ENCODE assay signal across 28 cellular contexts in the genomic region with DNA sequence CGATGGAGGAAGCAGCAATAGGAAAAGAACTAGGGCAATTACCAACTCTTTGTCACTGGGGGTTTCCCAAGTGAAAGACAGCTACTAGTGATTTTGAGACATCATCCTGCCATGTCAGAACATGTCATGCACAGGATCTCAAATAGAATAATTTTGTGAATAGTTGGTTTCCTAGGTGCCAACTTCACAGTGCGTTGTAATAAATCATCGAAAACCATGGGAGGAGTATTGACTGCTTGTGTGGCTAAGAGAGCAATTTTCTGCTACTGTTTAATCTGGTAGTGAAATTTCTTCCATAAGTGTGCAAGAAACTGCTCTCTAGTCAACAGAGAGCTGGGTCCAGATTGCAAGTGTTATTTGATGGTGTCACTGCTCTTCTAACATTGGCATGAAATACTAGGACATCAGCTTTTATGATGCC.
DNase-seq lines count a peak whose midpoint lies in the region; ATAC-seq, FAIRE-seq and TF ChIP-seq lines count a peak whose summit lies in the region.
"Had no signal": no experiment of that assay in that cellular context is flagged by ENCODE, and none has a peak within 500 bp of the region (broad histone marks: within the 10 kb centered on the region; RNA-seq: fewer than 3 reads in every experiment).

No MANE protein-coding gene starts in this region.

- peaks cover under 1% of the 10 kb centered on the region for H3K27me3 Mint-ChIP-seq in activated naive CD4-positive, alpha-beta T cell treated with anti-CD3 and anti-CD28 coated beads for 36 hours (ENCODE audit: low read depth)

- H3K36me3 ChIP-seq in HUES6 (ENCODE audit: control insufficient read depth, insufficient read depth, low read length), result no peaks in the 10 kb centered on the region
- H3K36me3 ChIP-seq in GM12878 (ENCODE audit: control insufficient read depth in 2 of 2, insufficient read depth in 2 of 2, low read length in 1 of 2), result no peaks in the 10 kb centered on the region
- no peaks in the 10 kb centered on the region for H3K36me3 ChIP-seq in neural cell (ENCODE audit: insufficient read depth, low read length)
- no peaks in the 10 kb centered on the region for H3K36me3 ChIP-seq in suprapubic skin
- H3K36me3 ChIP-seq: brain microvascular endothelial cell, HAP-1, Peyer's patch had no signal

- SMC1A ChIA-PET in GM12878 (lab: Charles Lee; ENCODE audit: uncharacterized antibody, unreplicated experiment), result no interaction called here

- no TSS peak for BruUV-seq in GM12878 (replicated peaks; lab: Mats Ljungman, UMichigan)

- H3K9me3 Mint-ChIP-seq in activated naive CD4-positive, alpha-beta T cell treated with anti-CD3 and anti-CD28 coated beads for 36 hours, result no peaks in the 10 kb centered on the region
- H3K9me3 Mint-ChIP-seq: activated T-helper 2 cell treated with anti-CD3 and anti-CD28 coated beads, Interferon-gamma antibody, Interleukin-2, Interleukin-4, amounts not matched to agents 10 μg/mL and 5 μg/mL and 100 μg/mL, durations not matched to agents 14 hours and 24 hours and 36 hours; memory B cell had no signal

- 0 out of 2 replicates have a peak overlapping the region, but pooled peaks have one; percentile 38 for H3K27ac ChIP-seq in HUES6 (ENCODE audit: low read depth, low read length)
- H3K27ac ChIP-seq in GM12878 (ENCODE audit: control insufficient read depth, insufficient read depth), result no peak overlapping the region
- H3K27ac ChIP-seq in neural cell (ENCODE audit: low read length), result no peak overlapping the region
- no peak overlapping the region for H3K27ac ChIP-seq in suprapubic skin
- H3K27ac ChIP-seq: C4-2B, Peyer's patch, VCaP had no signal

- TF ChIP-seq EP300 in GM12878 (IDR thresholded peaks at IDR 0.05; ENCODE audit: borderline replicate concordance in 1 of 2, control insufficient read depth in 1 of 2, low read depth in 2 of 2, low read length in 2 of 2), result no peak
- peak; percentile 78 for TF ChIP-seq EP300 in neural cell (conservative IDR thresholded peaks at IDR 0.05; ENCODE audit: poor library complexity, severe bottlenecking)
- TF ChIP-seq EP300 in suprapubic skin (IDR thresholded peaks at IDR 0.05), result no peak

- peaks cover 21% of the 10 kb centered on the region for H3K4me1 Mint-ChIP-seq in activated naive CD4-positive, alpha-beta T cell treated with anti-CD3 and anti-CD28 coated beads for 36 hours (ENCODE audit: low read depth)
- H3K4me1 Mint-ChIP-seq: memory B cell, naive B cell had no signal

- POLR2A ChIA-PET in GM12878 (lab: Charles Lee), result no interaction called here

- TF ChIP-seq RAD21 in GM12878 (IDR thresholded peaks at IDR 0.05; ENCODE audit: insufficient read depth, low read depth, low read length), result no peak
- TF ChIP-seq RAD21 in neural cell (conservative IDR thresholded peaks at IDR 0.05), result no peak

- peak; percentile 28 for DNase-seq in activated naive CD4-positive, alpha-beta T cell treated with anti-CD3 and anti-CD28 coated beads for 36 hours
- DNase-seq in activated naive CD4-positive, alpha-beta T cell treated with Interleukin-2 at 50 U/mL for 16 hours, result no peak
- DNase-seq in GM12878 (ENCODE audit: low read depth, low spot score), result no peak
- DNase-seq in omental fat pad (ENCODE audit: low spot score), result no peak
- DNase-seq in suprapubic skin (ENCODE audit: low spot score in 2 of 2), result no peak
- DNase-seq: activated CD4-positive, alpha-beta T cell treated with anti-CD3 and anti-CD28 coated beads, Interleukin-2, amount 50 U/mL, for 1 hour; brain microvascular endothelial cell; effector CD4-positive, alpha-beta T cell; foreskin melanocyte; left colon; naive B cell; NCI-H1092; NCI-H1930; NCI-H226; Peyer's patch; retina; stimulated activated CD4-positive, alpha-beta T cell treated with anti-CD3 and anti-CD28 coated beads, Interleukin-2, amount 100 ng/mL, for 48 hours; stimulated activated naive CD4-positive, alpha-beta T cell had no signal

- ATAC-seq in GM12878 (peak; percentile 68), omental fat pad (ENCODE audit: low FRiP score) (no peak), GM19328 (IDR thresholded peaks at IDR 0.05; ENCODE audit: unreplicated experiment) (no peak)
- ATAC-seq: HepG2, left colon had no signal

- CTCF ChIA-PET in activated naive CD4-positive, alpha-beta T cell treated with anti-CD3 and anti-CD28 coated beads for 36 hours (lab: Charles Lee), result no interaction called here
- CTCF ChIA-PET in GM12878 (lab: Yijun Ruan, JAX), result no interaction called here

- WGBS in GM12878 (ENCODE audit: insufficient coverage, insufficient replicate concordance, low lambda C conversion rate, missing lambda C conversion rate), result 67% methylated on average over 3 of the region's 3 CpGs
- WGBS in suprapubic skin, result 49% methylated on average over 3 of the region's 3 CpGs

- H3K9me2 ChIP-seq in neural cell (ENCODE audit: insufficient read depth, low read length), result no peaks in the 10 kb centered on the region

- no peaks in the 10 kb centered on the region for H3F3A ChIP-seq in neural cell (ENCODE audit: insufficient read depth, low read length, poor library complexity, severe bottlenecking)

- H3K4me3 Mint-ChIP-seq in activated naive CD4-positive, alpha-beta T cell treated with anti-CD3 and anti-CD28 coated beads for 36 hours, result no peak overlapping the region
- H3K4me3 Mint-ChIP-seq: memory B cell, naive B cell had no signal

- H3K4me2 ChIP-seq in GM12878 (ENCODE audit: control insufficient read depth, insufficient read depth) (no peak overlapping the region), neural cell (ENCODE audit: low read length) (no peak overlapping the region)

- H3K4me3 ChIP-seq in HUES6 (ENCODE audit: low read depth, low read length) (no peak overlapping the region), GM12878 (no peak overlapping the region), neural cell (ENCODE audit: low read length) (no peak overlapping the region), suprapubic skin (no peak overlapping the region)
- H3K4me3 ChIP-seq: HAP-1, Peyer's patch had no signal

- in situ Hi-C loops in GM12878 (cut with MboI), result no loop called here

- no peaks in the 10 kb centered on the region; the same call in 1 of the 2 replicates for H3K9me3 ChIP-seq in HUES6 (ENCODE audit: control insufficient read depth, insufficient read depth, low read depth, low read length)
- H3K9me3 ChIP-seq in GM12878 (replicated peaks; ENCODE audit: control insufficient read depth, insufficient read depth, low read length), result no peaks in the 10 kb centered on the region
- H3K9me3 ChIP-seq in neural cell (ENCODE audit: low read length), result no peaks in the 10 kb centered on the region
- no peaks in the 10 kb centered on the region for H3K9me3 ChIP-seq in suprapubic skin
- H3K9me3 ChIP-seq: HAP-1, Peyer's patch had no signal

- H2AFZ ChIP-seq in GM12878 (ENCODE audit: control insufficient read depth, low read depth, low read length), result no peak overlapping the region
- H2AFZ ChIP-seq in neural cell (ENCODE audit: low read depth, low read length), result no peak overlapping the region

- intact Hi-C loops in activated naive CD4-positive, alpha-beta T cell treated with anti-CD3 and anti-CD28 coated beads for 36 hours (cut with micrococcal nuclease), result loop anchor here (1.0 to 10.0 kb wide), 7 partner anchors 167 to 1104 kb away; a partner anchor contains a TSS
- intact Hi-C loops in GM12878 (cut with micrococcal nuclease; ENCODE audit: unreplicated experiment), result no loop called here

- peak overlapping the region; percentile 2 for H3K27ac Mint-ChIP-seq in activated naive CD4-positive, alpha-beta T cell treated with anti-CD3 and anti-CD28 coated beads for 36 hours
- H3K27ac Mint-ChIP-seq: activated T-helper 2 cell treated with anti-CD3 and anti-CD28 coated beads, Interferon-gamma antibody, Interleukin-2, Interleukin-4, amounts not matched to agents 10 μg/mL and 5 μg/mL and 100 μg/mL, durations not matched to agents 14 hours and 24 hours and 36 hours; memory B cell; naive B cell had no signal

- H3K9ac ChIP-seq in HUES6 (ENCODE audit: low read length), result no peak overlapping the region
- H3K9ac ChIP-seq in GM12878 (ENCODE audit: control insufficient read depth, insufficient read depth, low read length), result no peak overlapping the region
- H3K9ac ChIP-seq in neural cell (ENCODE audit: low read length), result no peak overlapping the region

- TF ChIP-seq CTCF in GM12878 (IDR thresholded peaks at IDR 0.05 in 2 of 3, conservative IDR thresholded peaks at IDR 0.05 in 1 of 3; ENCODE audit: control insufficient read depth in 2 of 3, extremely low read depth in 1 of 3, insufficient read depth in 1 of 3, low read depth in 3 of 3, low read length in 3 of 3) (no peak), neural cell (IDR thresholded peaks at IDR 0.05; ENCODE audit: poor library complexity, severe bottlenecking) (no peak), omental fat pad (IDR thresholded peaks at IDR 0.05) (no peak), suprapubic skin (IDR thresholded peaks at IDR 0.05) (no peak)

- peaks cover 20% of the 10 kb centered on the region for H3K4me1 ChIP-seq in HUES6 (ENCODE audit: control insufficient read depth, insufficient read depth, low read length)
- H3K4me1 ChIP-seq in GM12878 (ENCODE audit: control insufficient read depth, insufficient read depth, low read length), result no peaks in the 10 kb centered on the region
- H3K4me1 ChIP-seq in suprapubic skin, result peaks cover 10% of the 10 kb centered on the region
- H3K4me1 ChIP-seq: Peyer's patch had no signal

- H3K27me3 ChIP-seq in HUES6 (ENCODE audit: control insufficient read depth, insufficient read depth, low read length) (no peaks in the 10 kb centered on the region), GM12878 (replicated peaks in 1 of 2; ENCODE audit: control insufficient read depth in 2 of 2, insufficient read depth in 2 of 2, low read length in 1 of 2) (no peaks in the 10 kb centered on the region), neural cell (ENCODE audit: insufficient read depth, low read depth, low read length) (no peaks in the 10 kb centered on the region), suprapubic skin (no peaks in the 10 kb centered on the region)
- H3K27me3 ChIP-seq: brain microvascular endothelial cell, Peyer's patch had no signal

- no peak for TF ChIP-seq POLR2A in GM12878 (IDR thresholded peaks at IDR 0.05; ENCODE audit: low read depth, low read length)
- no peak for TF ChIP-seq POLR2A in suprapubic skin (IDR thresholded peaks at IDR 0.05)

- RAD21 ChIA-PET in GM12878 (lab: Charles Lee; ENCODE audit: unreplicated experiment), result no interaction called here

- FAIRE-seq in GM12878 (lab: Jason Lieb, UNC), result no peak
- FAIRE-seq: GM12892, HepG2 had no signal

- H4K20me1 ChIP-seq in GM12878 (ENCODE audit: control insufficient read depth, insufficient read depth), result no peaks in the 10 kb centered on the region
- H4K20me1 ChIP-seq in neural cell (ENCODE audit: insufficient read depth), result no peaks in the 10 kb centered on the region

- H3K36me3 Mint-ChIP-seq in activated naive CD4-positive, alpha-beta T cell treated with anti-CD3 and anti-CD28 coated beads for 36 hours (ENCODE audit: low read depth), result peaks cover 1% of the 10 kb centered on the region
- H3K36me3 Mint-ChIP-seq: memory B cell, naive B cell had no signal

- H3K79me2 ChIP-seq in GM12878 (ENCODE audit: control insufficient read depth, insufficient read depth, low read length), result no peaks in the 10 kb centered on the region
- H3K79me2 ChIP-seq in neural cell (replicated peaks; ENCODE audit: insufficient read depth, low read length), result no peaks in the 10 kb centered on the region

TF ChIP-seq in GM12878, 131 proteins besides CTCF, POLR2A, EP300 and RAD21 (continues in another document):
- no peak for TF ChIP-seq BACH1 (IDR thresholded peaks at IDR 0.05; ENCODE audit: borderline replicate concordance)

TF ChIP-seq in neural cell, 6 proteins besides CTCF, POLR2A, EP300 and RAD21 (continues in another document):
- peak; percentile 22 for TF ChIP-seq POLR2AphosphoS5 (IDR thresholded peaks at IDR 0.05)
